In the genomic region with DNA sequence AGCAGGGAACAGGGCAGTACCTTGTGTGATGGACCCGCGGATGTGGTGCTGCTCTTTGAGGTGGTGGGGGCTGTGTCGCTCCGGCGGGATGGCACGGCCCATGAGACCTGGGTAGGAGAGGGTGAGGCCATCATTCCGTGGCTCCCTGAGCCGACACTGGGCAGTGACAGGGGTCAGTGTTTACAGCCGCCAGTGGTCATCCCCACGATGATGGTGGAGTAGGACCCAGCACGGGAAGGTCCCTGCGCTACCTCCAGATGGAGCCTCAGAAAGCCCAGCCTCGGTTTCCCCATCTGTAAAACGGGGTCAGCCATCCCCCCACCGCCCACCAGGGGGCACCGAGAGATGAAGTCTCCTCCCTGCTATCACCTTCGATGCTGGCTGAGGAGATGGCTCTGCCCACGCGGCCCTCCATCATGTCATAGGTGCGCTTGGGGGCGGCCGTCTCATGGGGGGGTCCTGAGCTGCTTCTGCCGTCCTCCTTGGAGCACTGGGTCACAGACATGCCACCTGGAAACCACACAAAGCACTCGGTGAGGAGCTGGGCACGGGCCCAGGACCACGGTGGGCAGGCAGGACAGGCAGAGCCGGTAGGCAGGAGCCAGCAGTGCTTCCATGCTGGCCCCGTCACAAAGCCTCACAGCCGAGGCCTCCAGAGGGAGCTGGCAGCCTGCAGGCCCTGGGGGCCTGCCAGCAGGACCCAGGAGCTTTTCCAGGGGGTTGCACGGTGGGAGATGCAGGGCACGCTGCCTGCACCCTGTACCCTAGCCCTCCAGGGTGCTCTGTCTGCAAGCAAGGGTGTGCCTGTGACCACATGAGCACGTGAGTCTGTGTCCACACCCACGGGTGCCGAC, we compare ENCODE assay signal across 9 cellular contexts. TPM values are rescaled to one million over a fixed set of nuclear protein-coding genes. Genes with fewer than 3 reads are reported as not detected.
DNase-seq lines count a peak whose midpoint lies in the region; ATAC-seq and TF ChIP-seq lines count a peak whose summit lies in the region.
"Had no signal": no experiment of that assay in that cellular context is flagged by ENCODE, and none has a peak within 500 bp of the region (broad histone marks: within the 10 kb centered on the region; RNA-seq: fewer than 3 reads in every experiment).

No MANE protein-coding gene starts in this region.

- H3K36me3 ChIP-seq in hepatocyte (replicated peaks; ENCODE audit: insufficient read depth, low read depth) = no peaks in the 10 kb centered on the region
- H3K36me3 ChIP-seq in thyroid gland = peaks cover 85 to 91% of the 10 kb centered on the region in 2 donors
- H3K36me3 ChIP-seq in trophoblast cell (ENCODE audit: control insufficient read depth in 1 of 2, insufficient read depth in 2 of 2, low read length in 2 of 2) = peaks cover 91 to 98% of the 10 kb centered on the region in 2 experiments

- H3K36me3 Mint-ChIP-seq in activated CD8-positive, alpha-beta T cell treated with anti-CD3 and anti-CD28 coated beads, Interleukin-2, amount 10 ng/mL, durations not matched to agents 7 days and 5 days (ENCODE audit: low read depth) = peaks cover 27% of the 10 kb centered on the region

- H2BK12ac ChIP-seq in trophoblast cell (ENCODE audit: low read length) = no peak overlapping the region

- intact Hi-C loops in thyroid gland (cut with DNase I) = no loop called here

- no peak overlapping the region for H2BK120ac ChIP-seq in trophoblast cell (ENCODE audit: insufficient read depth, low read length, poor library complexity)

- no peak overlapping the region for H3K9ac ChIP-seq in trophoblast cell (ENCODE audit: low read length)

- CTCF ChIA-PET in activated CD8-positive, alpha-beta T cell treated with anti-CD3 and anti-CD28 coated beads, Interleukin-2, amount 10 ng/mL, durations not matched to agents 7 days and 5 days (lab: Charles Lee) = interaction anchor here (1.1 kb wide), 1 partner anchor 418 kb away, joined by 5 read pairs; no protein-coding TSS in a partner anchor

- DNase-seq in activated effector memory CD4-positive, alpha-beta T cell treated with anti-CD3 and anti-CD28 coated beads, Interleukin-2, amount 50 U/mL, for 16 hours = peak; percentile 69
- DNase-seq in activated effector memory CD4-positive, alpha-beta T cell treated with Interleukin-2 at 50 U/mL for 16 hours = no peak
- DNase-seq in activated CD8-positive, alpha-beta T cell treated with anti-CD3 and anti-CD28 coated beads, Interleukin-2, amount 10 ng/mL, durations not matched to agents 7 days and 5 days = peak; percentile 36
- DNase-seq in hepatocyte (ENCODE audit: low spot score) (no peak), thyroid gland (no peak), trophoblast cell (no peak), NCI-H526 (lab: John Stamatoyannopoulos, UW) (no peak)

- no peak overlapping the region for H2BK5ac ChIP-seq in trophoblast cell (ENCODE audit: low read depth, low read length, poor library complexity)

- no peak overlapping the region for H4K91ac ChIP-seq in trophoblast cell (ENCODE audit: low read depth, low read length)

- TF ChIP-seq CTCF in hepatocyte (IDR thresholded peaks at IDR 0.05; ENCODE audit: poor library complexity) = peak; percentile 42
- TF ChIP-seq CTCF in thyroid gland (IDR thresholded peaks at IDR 0.05) = peak in 4 of 6 experiments; percentile 41 to 54 (median 46)

- ATAC-seq in activated CD8-positive, alpha-beta T cell treated with anti-CD3 and anti-CD28 coated beads, Interleukin-2, amount 10 ng/mL, durations not matched to agents 7 days and 5 days = no peak
- ATAC-seq in GM21381 (IDR thresholded peaks at IDR 0.05; ENCODE audit: unreplicated experiment) = no peak

- no peaks in the 10 kb centered on the region for H3K79me1 ChIP-seq in trophoblast cell (ENCODE audit: low read length)

- H3K9me2 ChIP-seq in hepatocyte (replicated peaks; ENCODE audit: insufficient read depth) = no peaks in the 10 kb centered on the region

- H3K27ac ChIP-seq in hepatocyte = no peak overlapping the region
- no peak overlapping the region for H3K27ac ChIP-seq in thyroid gland
- H3K27ac ChIP-seq in trophoblast cell (ENCODE audit: low read depth, low read length) = no peak overlapping the region

- H3K79me2 ChIP-seq in hepatocyte (no peaks in the 10 kb centered on the region), trophoblast cell (ENCODE audit: control insufficient read depth, insufficient read depth, low read length, poor library complexity) (no peaks in the 10 kb centered on the region)

- no peak overlapping the region for H3K14ac ChIP-seq in trophoblast cell (ENCODE audit: low read length)

- no peak overlapping the region for H4K8ac ChIP-seq in trophoblast cell (ENCODE audit: low read depth, low read length)

- H3K9me3 ChIP-seq in hepatocyte (ENCODE audit: low read depth) = no peaks in the 10 kb centered on the region
- H3K9me3 ChIP-seq in thyroid gland = no peaks in the 10 kb centered on the region
- peaks cover 8% of the 10 kb centered on the region for H3K9me3 ChIP-seq in trophoblast cell (ENCODE audit: insufficient read depth, low read depth, low read length)

- no peaks in the 10 kb centered on the region for H4K20me1 ChIP-seq in hepatocyte (ENCODE audit: insufficient read depth, poor library complexity, severe bottlenecking)

- TF ChIP-seq POLR2A in thyroid gland (IDR thresholded peaks at IDR 0.05) = no peak

- H3K27ac Mint-ChIP-seq in activated CD8-positive, alpha-beta T cell treated with anti-CD3 and anti-CD28 coated beads, Interleukin-2, amount 10 ng/mL, durations not matched to agents 7 days and 5 days = no peak overlapping the region

- no peak overlapping the region for H3K4me3 Mint-ChIP-seq in activated CD8-positive, alpha-beta T cell treated with anti-CD3 and anti-CD28 coated beads, Interleukin-2, amount 10 ng/mL, durations not matched to agents 7 days and 5 days
- H3K4me3 Mint-ChIP-seq: CD4-positive, alpha-beta memory T cell had no signal

- no peak overlapping the region for H3K4ac ChIP-seq in trophoblast cell (ENCODE audit: low read depth, low read length)

- H3K27me3 ChIP-seq in hepatocyte (no peaks in the 10 kb centered on the region), thyroid gland (no peaks in the 10 kb centered on the region), trophoblast cell (ENCODE audit: insufficient read depth, low read length) (no peaks in the 10 kb centered on the region)

- H3K18ac ChIP-seq in trophoblast cell (ENCODE audit: low read length) = no peak overlapping the region

- no peak overlapping the region for H4K12ac ChIP-seq in trophoblast cell (ENCODE audit: low read depth, low read length)

- no peak overlapping the region for H2AFZ ChIP-seq in hepatocyte
- no peak overlapping the region for H2AFZ ChIP-seq in trophoblast cell (ENCODE audit: insufficient read depth, low read length, poor library complexity)

- no peaks in the 10 kb centered on the region for H3K9me3 Mint-ChIP-seq in activated CD8-positive, alpha-beta T cell treated with anti-CD3 and anti-CD28 coated beads, Interleukin-2, amount 10 ng/mL, durations not matched to agents 7 days and 5 days (ENCODE audit: insufficient read depth)
- H3K9me3 Mint-ChIP-seq: CD4-positive, alpha-beta memory T cell had no signal

- H3K27me3 Mint-ChIP-seq in activated CD8-positive, alpha-beta T cell treated with anti-CD3 and anti-CD28 coated beads, Interleukin-2, amount 10 ng/mL, durations not matched to agents 7 days and 5 days (ENCODE audit: low read depth) = no peaks in the 10 kb centered on the region
- H3K27me3 Mint-ChIP-seq: CD4-positive, alpha-beta memory T cell had no signal

- no peak overlapping the region for H2AK5ac ChIP-seq in trophoblast cell (ENCODE audit: low read length)

- no peak overlapping the region for H3K23ac ChIP-seq in trophoblast cell (ENCODE audit: low read length)

- H3K4me1 Mint-ChIP-seq in activated CD8-positive, alpha-beta T cell treated with anti-CD3 and anti-CD28 coated beads, Interleukin-2, amount 10 ng/mL, durations not matched to agents 7 days and 5 days (ENCODE audit: low read depth) = no peaks in the 10 kb centered on the region

- no peak overlapping the region for H3K4me2 ChIP-seq in hepatocyte
- H3K4me2 ChIP-seq in trophoblast cell (ENCODE audit: low read length) = no peak overlapping the region

- H3K4me3 ChIP-seq in hepatocyte (no peak overlapping the region), thyroid gland (replicated peaks in 1 of 3) (no peak overlapping the region), trophoblast cell (ENCODE audit: low read depth, low read length) (no peak overlapping the region)

- H3K4me1 ChIP-seq in hepatocyte (ENCODE audit: insufficient read depth) (no peaks in the 10 kb centered on the region), thyroid gland (no peaks in the 10 kb centered on the region), trophoblast cell (ENCODE audit: control insufficient read depth in 1 of 2, insufficient read depth in 2 of 2, low read length in 2 of 2) (no peaks in the 10 kb centered on the region)

- POLR2A ChIA-PET in activated CD8-positive, alpha-beta T cell treated with anti-CD3 and anti-CD28 coated beads, Interleukin-2, amount 10 ng/mL, durations not matched to agents 7 days and 5 days (lab: Charles Lee) = no interaction called here

- WGBS in hepatocyte (ENCODE audit: low lambda C conversion rate, missing lambda C conversion rate) = 91% methylated on average over 31 of the region's 34 CpGs
- WGBS in thyroid gland, 2 donors = 81 to 91% methylated on average over 20 of the region's 34 CpGs
- no CpG with 5 or more reads among the region's 34 CpGs for WGBS in trophoblast cell (ENCODE audit: extremely low coverage, insufficient coverage, insufficient read length)

RNA-seq across cellular contexts. Expression of a gene that starts 53.1 kb away (rescaled TPM):
- total RNA-seq in activated CD8-positive, alpha-beta T cell treated with anti-CD3 and anti-CD28 coated beads, Interleukin-2, amount 10 ng/mL, durations not matched to agents 7 days and 5 days = not detected
- 57.8 and 62.8 TPM in 2 replicates for total RNA-seq in hepatocyte
- polyA plus RNA-seq in hepatocyte = 54.1 and 67.8 TPM in 2 replicates
- 1 to 10 TPM in 1 of 4 donors, under 1 TPM in 1, not detected in 2; 0.40 to 4.5 TPM for total RNA-seq in thyroid gland
- 1.00 and 1.4 TPM in 2 replicates for polyA plus RNA-seq in trophoblast cell (2013)
- total RNA-seq: CD4-positive, alpha-beta memory T cell had no signal
- polyA plus RNA-seq: CD4-positive, alpha-beta memory T cell had no signal

Comparison
In these comparisons a context has a peak if more than half of its experiments do, and no peak if none do; other contexts are left out.
1. DNase-seq: peak in activated effector memory CD4-positive, alpha-beta T cell treated with anti-CD3 and anti-CD28 coated beads, Interleukin-2, amount 50 U/mL, for 16 hours (single experiment) and activated CD8-positive, alpha-beta T cell treated with anti-CD3 and anti-CD28 coated beads, Interleukin-2, amount 10 ng/mL, durations not matched to agents 7 days and 5 days (single experiment); none in activated effector memory CD4-positive, alpha-beta T cell treated with Interleukin-2 at 50 U/mL for 16 hours (single experiment), hepatocyte (single experiment), thyroid gland (0 of 2), trophoblast cell (0 of 2) and NCI-H526 (0 of 2).
2. RNA of a gene that starts 53.1 kb away (total RNA-seq): 57.8 to 62.8 TPM in hepatocyte; 0.40 to 4.5 TPM in thyroid gland and not detected in activated CD8-positive, alpha-beta T cell treated with anti-CD3 and anti-CD28 coated beads, Interleukin-2, amount 10 ng/mL, durations not matched to agents 7 days and 5 days; every median in the first group is over 10 times any median in the second.